In the genomic region with DNA sequence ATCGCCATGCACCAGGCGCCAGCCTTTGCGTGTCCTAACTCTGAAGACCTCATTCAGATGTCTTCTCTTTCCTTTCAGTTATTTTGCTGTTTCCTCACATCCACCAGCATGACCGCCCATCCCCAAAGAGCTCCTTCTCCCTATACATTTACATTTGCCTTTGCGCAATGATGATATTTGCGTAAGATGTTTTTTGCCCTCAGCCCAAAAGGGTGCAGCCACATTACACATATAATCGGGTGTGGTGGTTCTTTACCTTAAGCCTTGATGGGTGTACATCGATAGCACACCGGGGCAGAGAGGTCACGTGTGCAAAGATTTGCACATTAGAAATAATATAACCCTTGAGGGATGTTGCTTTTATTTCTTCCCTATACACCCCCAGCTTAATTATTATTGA, we compare ENCODE assay signal across 19 cellular contexts.
"Had no signal": no experiment of that assay in that cellular context is flagged by ENCODE, and none has a peak within 500 bp of the region (broad histone marks: within the 10 kb centered on the region; RNA-seq: fewer than 3 reads in every experiment).

No MANE protein-coding gene starts in this region.

- H3K79me2 ChIP-seq: hepatocyte had no signal

- H3K27me3 ChIP-seq: foreskin keratinocyte, hepatocyte, testis, transverse colon had no signal

- H3K27ac ChIP-seq: foreskin keratinocyte, hepatocyte, psoas muscle, spleen, testis, transverse colon had no signal

- H3K36me3 Mint-ChIP-seq: naive thymus-derived CD4-positive, alpha-beta T cell; stimulated activated naive B cell treated with anti-CD40 and anti-IgM and Interleukin-4, amounts not matched to agents 10 μg/mL and 1 μg/mL and 100 μg/mL, for 72 hours had no signal

- ATAC-seq: effector memory CD8-positive, alpha-beta T cell; foreskin keratinocyte; left colon; left ventricle myocardium superior; naive thymus-derived CD4-positive, alpha-beta T cell; psoas muscle; sciatic nerve; stimulated activated naive B cell treated with anti-CD40 and anti-IgM and Interleukin-4, amounts not matched to agents 10 μg/mL and 1 μg/mL and 100 μg/mL, for 72 hours; stimulated activated naive CD8-positive, alpha-beta T cell treated with anti-CD3 and anti-CD28 coated beads, Interleukin-15, amount 100 ng/mL, for 72 hours had no signal

- H3K36me3 ChIP-seq: spleen, transverse colon had no signal

- H3K4me2 ChIP-seq: hepatocyte had no signal

- H2AFZ ChIP-seq: hepatocyte had no signal

- H3K4me1 ChIP-seq: foreskin keratinocyte, psoas muscle, spleen, testis, transverse colon had no signal

- H3K27ac Mint-ChIP-seq: effector memory CD8-positive, alpha-beta T cell; naive thymus-derived CD4-positive, alpha-beta T cell; nephron progenitor cell; stimulated activated naive B cell treated with anti-CD40 and anti-IgM and Interleukin-4, amounts not matched to agents 10 μg/mL and 1 μg/mL and 100 μg/mL, for 72 hours; stimulated activated naive CD8-positive, alpha-beta T cell treated with anti-CD3 and anti-CD28 coated beads, Interleukin-15, amount 100 ng/mL, for 72 hours had no signal

- H3K9me3 Mint-ChIP-seq: effector memory CD8-positive, alpha-beta T cell; nephron progenitor cell; stimulated activated naive CD8-positive, alpha-beta T cell treated with anti-CD3 and anti-CD28 coated beads, Interleukin-15, amount 100 ng/mL, for 72 hours had no signal

- H3K4me3 ChIP-seq: hepatocyte, lung, psoas muscle, spleen, testis, transverse colon had no signal

- H3K4me3 Mint-ChIP-seq: effector memory CD8-positive, alpha-beta T cell; naive thymus-derived CD4-positive, alpha-beta T cell; nephron progenitor cell; stimulated activated naive B cell treated with anti-CD40 and anti-IgM and Interleukin-4, amounts not matched to agents 10 μg/mL and 1 μg/mL and 100 μg/mL, for 72 hours; stimulated activated naive CD8-positive, alpha-beta T cell treated with anti-CD3 and anti-CD28 coated beads, Interleukin-15, amount 100 ng/mL, for 72 hours had no signal

- H3K9me3 ChIP-seq: psoas muscle, spleen, testis, transverse colon had no signal

- H3K27me3 Mint-ChIP-seq: stimulated activated naive CD8-positive, alpha-beta T cell treated with anti-CD3 and anti-CD28 coated beads, Interleukin-15, amount 100 ng/mL, for 72 hours had no signal

- H3K4me1 Mint-ChIP-seq: naive thymus-derived CD4-positive, alpha-beta T cell; stimulated activated naive B cell treated with anti-CD40 and anti-IgM and Interleukin-4, amounts not matched to agents 10 μg/mL and 1 μg/mL and 100 μg/mL, for 72 hours; stimulated activated naive CD8-positive, alpha-beta T cell treated with anti-CD3 and anti-CD28 coated beads, Interleukin-15, amount 100 ng/mL, for 72 hours had no signal

- DNase-seq: effector memory CD8-positive, alpha-beta T cell; foreskin keratinocyte; left colon; left ventricle myocardium superior; mesendoderm; naive thymus-derived CD4-positive, alpha-beta T cell; nephron progenitor cell; psoas muscle; retina; spleen; stimulated activated CD4-positive, alpha-beta T cell treated with anti-CD3 and anti-CD28 coated beads, Interleukin-2, amount 100 ng/mL, for 24 hours; stimulated activated CD4-positive, alpha-beta T cell treated with anti-CD3 and anti-CD28 coated beads, Interleukin-4, amount 100 ng/mL, for 4 hours; stimulated activated naive B cell treated with anti-CD40 and anti-IgM and Interleukin-4, amounts not matched to agents 10 μg/mL and 1 μg/mL and 100 μg/mL, for 72 hours; stimulated activated naive CD8-positive, alpha-beta T cell treated with anti-CD3 and anti-CD28 coated beads, Interleukin-15, amount 100 ng/mL, for 72 hours; testis; transverse colon had no signal
